Comparison of ENCODE assay signal across 19 cellular contexts in genomic region chr17:17730250-17730935, GRCh38. TPM values are rescaled to one million over a fixed set of nuclear protein-coding genes. Genes with fewer than 3 reads are reported as not detected.
DNase-seq lines count a peak whose midpoint lies in the region; ATAC-seq and TF ChIP-seq lines count a peak whose summit lies in the region.
"Had no signal": no experiment of that assay in that cellular context is flagged by ENCODE, and none has a peak within 500 bp of the region (broad histone marks: within the 10 kb centered on the region; RNA-seq: fewer than 3 reads in every experiment).

No MANE protein-coding gene starts in this region.

- H3K9me3 ChIP-seq in right cardiac atrium (ENCODE audit: control insufficient read depth, low read length) (no peaks in the 10 kb centered on the region), stomach (no peaks in the 10 kb centered on the region), hepatocyte (ENCODE audit: low read depth) (no peaks in the 10 kb centered on the region)
- H3K9me3 ChIP-seq: gastrocnemius medialis, neutrophil, SK-N-SH had no signal

- no peak overlapping the region for H3K4me2 ChIP-seq in hepatocyte
- H3K4me2 ChIP-seq: SK-N-SH had no signal

- H3K27ac ChIP-seq in right cardiac atrium (ENCODE audit: low read length) (peak overlapping the region; percentile 5), stomach (peak overlapping the region in 3 of 5 donors; percentile 31 to 74 (median 39)), hepatocyte (no peak overlapping the region)
- H3K27ac ChIP-seq: gastrocnemius medialis, neutrophil had no signal

- intact Hi-C loops in right cardiac atrium (cut with DNase I): loop anchor here in 1 of 4 donors (10.0 kb wide), 1 partner anchor 64 kb away; no protein-coding TSS in a partner anchor
- intact Hi-C loops in stomach (cut with DNase I; ENCODE audit: low total_unique reads): no loop called here

- H3K9me2 ChIP-seq in hepatocyte (replicated peaks; ENCODE audit: insufficient read depth): no peaks in the 10 kb centered on the region
- H3K9me2 ChIP-seq: SK-N-SH had no signal

- H3K79me2 ChIP-seq in hepatocyte: peaks cover 100% of the 10 kb centered on the region

- peaks cover 77% of the 10 kb centered on the region for H4K20me1 ChIP-seq in hepatocyte (ENCODE audit: insufficient read depth, poor library complexity, severe bottlenecking)

- 70% methylated on average over 14 of the region's 14 CpGs for WGBS in right cardiac atrium
- 72 to 88% (median 85%) methylated on average over 9 to 14 of the region's 14 CpGs for WGBS in stomach, 5 donors
- WGBS in hepatocyte (ENCODE audit: low lambda C conversion rate, missing lambda C conversion rate): 90% methylated on average over 14 of the region's 14 CpGs

- H3K9me3 Mint-ChIP-seq in HFFc6: no peaks in the 10 kb centered on the region
- no peaks in the 10 kb centered on the region for H3K9me3 Mint-ChIP-seq in effector memory CD8-positive, alpha-beta T cell
- H3K9me3 Mint-ChIP-seq: activated CD4-positive, alpha-beta T cell treated with anti-CD3 and anti-CD28 coated beads, Interleukin-2, amount 10 ng/mL, durations not matched to agents 24 days and 14 days; activated naive CD4-positive, alpha-beta T cell treated with anti-CD3 and anti-CD28 coated beads, Interleukin-2, amount 10 ng/mL, durations not matched to agents 7 days and 5 days had no signal

- no peak overlapping the region for H2AFZ ChIP-seq in hepatocyte

- TF ChIP-seq CTCF in HFFc6 (IDR thresholded peaks at IDR 0.05) (no peak), stomach (IDR thresholded peaks at IDR 0.05) (no peak), hepatocyte (IDR thresholded peaks at IDR 0.05; ENCODE audit: poor library complexity) (no peak)

- DNase-seq in HFFc6 (no peak), right cardiac atrium (peak in 1 of 3 donors; percentile 52), stomach (no peak), NCI-H526 treated with DMSO at 0.1 percent for 48 hours (lab: John Stamatoyannopoulos, UW) (no peak), hepatocyte (ENCODE audit: low spot score) (no peak), glomerular visceral epithelial cell (ENCODE audit: extremely low spot score) (no peak)
- no peak for DNase-seq in effector memory CD8-positive, alpha-beta T cell
- DNase-seq: DMS 273 treated with DMSO at 0.1 percent for 48 hours; gastrocnemius medialis; HCEC 1CT; kidney glomerular epithelial cell; NCI-H510A; NK-92 treated with Interleukin-12 subunit alpha and Interleukin-12 subunit beta, amount 100 ng/mL, for 24 hours had no signal

- H3K4me1 ChIP-seq in right cardiac atrium (ENCODE audit: control insufficient read depth, insufficient read depth, low read length) (peaks cover 11% of the 10 kb centered on the region), stomach (peaks cover 8 to 78% (median 53%) of the 10 kb centered on the region in 4 donors), hepatocyte (ENCODE audit: insufficient read depth) (peaks cover 7% of the 10 kb centered on the region)

- no peak overlapping the region for H3K4me3 Mint-ChIP-seq in HFFc6
- no peak overlapping the region for H3K4me3 Mint-ChIP-seq in effector memory CD8-positive, alpha-beta T cell
- H3K4me3 Mint-ChIP-seq: activated CD4-positive, alpha-beta T cell treated with anti-CD3 and anti-CD28 coated beads, Interleukin-2, amount 10 ng/mL, durations not matched to agents 24 days and 14 days; activated naive CD4-positive, alpha-beta T cell treated with anti-CD3 and anti-CD28 coated beads, Interleukin-2, amount 10 ng/mL, durations not matched to agents 7 days and 5 days had no signal

- TF ChIP-seq EP300 in stomach (IDR thresholded peaks at IDR 0.05): no peak

- peak overlapping the region; percentile 15; the same call in 1 of the 2 replicates for H3K27ac Mint-ChIP-seq in HFFc6
- H3K27ac Mint-ChIP-seq in effector memory CD8-positive, alpha-beta T cell: peak overlapping the region; percentile 56 to 67
- H3K27ac Mint-ChIP-seq: activated CD4-positive, alpha-beta T cell treated with anti-CD3 and anti-CD28 coated beads, Interleukin-2, amount 10 ng/mL, durations not matched to agents 24 days and 14 days had no signal

- TF ChIP-seq POLR2A in stomach (IDR thresholded peaks at IDR 0.05): no peak

- H3K4me3 ChIP-seq in right cardiac atrium (ENCODE audit: low read length): no peak overlapping the region
- no peak overlapping the region for H3K4me3 ChIP-seq in stomach
- H3K4me3 ChIP-seq in hepatocyte: no peak overlapping the region
- H3K4me3 ChIP-seq: gastrocnemius medialis, K562 had no signal

- peaks cover 66% of the 10 kb centered on the region for H3K4me1 Mint-ChIP-seq in HFFc6 (ENCODE audit: low read depth)
- peaks cover 11 to 20% of the 10 kb centered on the region in 2 donors for H3K4me1 Mint-ChIP-seq in effector memory CD8-positive, alpha-beta T cell (ENCODE audit: low read depth in 2 of 2)

- H3K36me3 Mint-ChIP-seq in HFFc6 (ENCODE audit: low read depth): no peaks in the 10 kb centered on the region
- H3K36me3 Mint-ChIP-seq in effector memory CD8-positive, alpha-beta T cell (ENCODE audit: insufficient read depth): no peaks in the 10 kb centered on the region

- no peaks in the 10 kb centered on the region for H3K27me3 ChIP-seq in right cardiac atrium (ENCODE audit: control insufficient read depth, insufficient read depth)
- H3K27me3 ChIP-seq in stomach: no peaks in the 10 kb centered on the region
- no peaks in the 10 kb centered on the region for H3K27me3 ChIP-seq in hepatocyte
- H3K27me3 ChIP-seq: gastrocnemius medialis had no signal

- H3K27me3 Mint-ChIP-seq in HFFc6 (ENCODE audit: insufficient read depth): peaks cover 3% of the 10 kb centered on the region
- no peaks in the 10 kb centered on the region for H3K27me3 Mint-ChIP-seq in effector memory CD8-positive, alpha-beta T cell

- ATAC-seq in effector memory CD8-positive, alpha-beta T cell (replicated peaks): no peak
- ATAC-seq in right cardiac atrium: peak; percentile 6 to 35
- no peak for ATAC-seq in GM18511 (IDR thresholded peaks at IDR 0.05; ENCODE audit: unreplicated experiment)

- peaks cover 0 to 7% (median 0%) of the 10 kb centered on the region in 4 donors for H3K36me3 ChIP-seq in stomach
- no peaks in the 10 kb centered on the region for H3K36me3 ChIP-seq in hepatocyte (replicated peaks; ENCODE audit: insufficient read depth, low read depth)
- H3K36me3 ChIP-seq: gastrocnemius medialis, neutrophil had no signal

RNA-seq across cellular contexts. Expression of gene RAI1, which starts 49.1 kb away (rescaled TPM):
- 10 to 100 TPM; 26.9 to 29.3 (median 29.0) TPM for total RNA-seq in HFFc6 (2021; fragmentation: NEBNext Ultra II Directional; extraction: Animal tissue kit (Norgen Biotek cat#: 25700))
- total RNA-seq in right cardiac atrium (10 to 100 TPM; 18.2 to 26.8 (median 23.4) TPM), stomach (10 to 100 TPM; 19.1 to 94.5 (median 46.9) TPM), hepatocyte (19.2 and 23.8 TPM in 2 replicates)
- polyA plus RNA-seq in right cardiac atrium (18.8 TPM), stomach (10 to 100 TPM in 2 of 3 donors, 1 to 10 TPM in 1; 4.6 to 12.5 (median 12.0) TPM), hepatocyte (18.7 and 20.2 TPM in 2 replicates)

Comparison
In these comparisons a context has a peak if more than half of its experiments do, and no peak if none do; other contexts are left out.
1. ATAC-seq: peak in right cardiac atrium (2 of 2); none in effector memory CD8-positive, alpha-beta T cell (single experiment) and GM18511 (single experiment).